Comparison of ENCODE assay signal across 17 cellular contexts in the genomic region with DNA sequence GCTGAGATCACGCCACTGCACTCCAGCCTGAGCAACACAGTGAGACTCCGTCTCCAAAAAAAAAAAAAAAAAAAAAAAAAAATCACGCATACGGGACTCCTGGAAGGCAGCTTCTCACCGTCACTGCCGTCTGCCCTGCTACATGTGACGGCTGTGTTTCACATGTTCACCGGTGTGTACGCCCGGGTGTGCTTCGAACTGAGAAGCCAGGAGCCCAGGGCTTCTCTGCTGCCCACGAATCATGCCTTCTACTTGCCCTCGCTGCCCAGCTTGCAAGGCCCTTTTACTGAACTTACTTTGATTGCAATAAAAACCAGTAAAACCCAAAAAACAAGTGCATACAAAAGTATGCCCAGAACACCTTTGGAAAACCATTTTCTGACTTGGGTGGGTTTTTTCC. TPM values are rescaled to one million over a fixed set of nuclear protein-coding genes. Genes with fewer than 3 reads are reported as not detected.
DNase-seq lines count a peak whose midpoint lies in the region; ATAC-seq and TF ChIP-seq lines count a peak whose summit lies in the region.
"Had no signal": no experiment of that assay in that cellular context is flagged by ENCODE, and none has a peak within 500 bp of the region (broad histone marks: within the 10 kb centered on the region; RNA-seq: fewer than 3 reads in every experiment).

No MANE protein-coding gene starts in this region.

- H3K4me1 ChIP-seq in KMS-11 (ENCODE audit: low read depth, poor library complexity, severe bottlenecking) (peaks cover 54% of the 10 kb centered on the region), suprapubic skin (peaks cover 31% of the 10 kb centered on the region)

- CTCF ChIA-PET in activated CD8-positive, alpha-beta memory T cell treated with anti-CD3 and anti-CD28 coated beads, Interleukin-2, amount 10 ng/mL, durations not matched to agents 7 days and 5 days (lab: Charles Lee): no interaction called here
- CTCF ChIA-PET in WTC11 (lab: Charles Lee): interaction anchor here (1.5 kb wide), 1 partner anchor 20 kb away, joined by 5 read pairs; no protein-coding TSS in a partner anchor

- no peak overlapping the region for H2AFZ ChIP-seq in KMS-11 (ENCODE audit: low read depth)

- POLR2A ChIA-PET in WTC11 (lab: Charles Lee): interaction anchor here (0.6 to 0.7 kb wide), 2 partner anchors 81 to 160 kb away, joined by 3 read pairs; no protein-coding TSS in a partner anchor

- H4K20me1 ChIP-seq in KMS-11 (ENCODE audit: insufficient read depth): no peaks in the 10 kb centered on the region

- H3K36me3 ChIP-seq in KMS-11 (ENCODE audit: insufficient read depth) (no peaks in the 10 kb centered on the region), suprapubic skin (no peaks in the 10 kb centered on the region), H7 (replicated peaks; ENCODE audit: control insufficient read depth, insufficient read depth, low read length) (no peaks in the 10 kb centered on the region)
- H3K36me3 ChIP-seq: gastroesophageal sphincter had no signal

- H3K27me3 ChIP-seq in KMS-11 (ENCODE audit: insufficient read depth, low read depth): no peaks in the 10 kb centered on the region
- peaks cover 15% of the 10 kb centered on the region for H3K27me3 ChIP-seq in suprapubic skin
- peaks cover 38% of the 10 kb centered on the region for H3K27me3 ChIP-seq in H7 (ENCODE audit: control insufficient read depth, insufficient read depth, low read length)
- H3K27me3 ChIP-seq: body of pancreas had no signal

- no peak overlapping the region for H3K4me3 Mint-ChIP-seq in activated CD8-positive, alpha-beta memory T cell treated with anti-CD3 and anti-CD28 coated beads, Interleukin-2, amount 10 ng/mL, durations not matched to agents 7 days and 5 days
- H3K4me3 Mint-ChIP-seq in WTC11: no peak overlapping the region

- DNase-seq in activated CD8-positive, alpha-beta memory T cell treated with anti-CD3 and anti-CD28 coated beads, Interleukin-2, amount 10 ng/mL, durations not matched to agents 7 days and 5 days: peak; percentile 36
- no peak for DNase-seq in activated CD8-positive, alpha-beta memory T cell treated with anti-CD3 and anti-CD28 coated beads for 24 hours
- DNase-seq in head of caudate nucleus: peak in 22 of 42 donors; percentile 2 to 41 (median 9)
- DNase-seq in suprapubic skin (ENCODE audit: low spot score in 2 of 2): peak; percentile 60
- no peak for DNase-seq in HCEC 1CT
- no peak for DNase-seq in WTC11 (ENCODE audit: low spot score)
- no peak for DNase-seq in H7
- DNase-seq: activated naive CD4-positive, alpha-beta T cell; Kasumi-1; natural killer cell; NCI-H446; OCI-M1; SK-N-SH had no signal

- H3K36me3 Mint-ChIP-seq in activated CD8-positive, alpha-beta memory T cell treated with anti-CD3 and anti-CD28 coated beads, Interleukin-2, amount 10 ng/mL, durations not matched to agents 7 days and 5 days: no peaks in the 10 kb centered on the region
- H3K36me3 Mint-ChIP-seq in WTC11: no peaks in the 10 kb centered on the region
- H3K36me3 Mint-ChIP-seq: natural killer cell had no signal

- H3K4me2 ChIP-seq in KMS-11: peak overlapping the region; percentile 90; the same call in 1 of the 2 replicates
- H3K4me2 ChIP-seq: SK-N-SH had no signal

- WGBS in suprapubic skin: 59% methylated on average over 13 of the region's 13 CpGs

- H3K4me1 Mint-ChIP-seq in activated CD8-positive, alpha-beta memory T cell treated with anti-CD3 and anti-CD28 coated beads, Interleukin-2, amount 10 ng/mL, durations not matched to agents 7 days and 5 days: peaks cover 16% of the 10 kb centered on the region
- peaks cover 8% of the 10 kb centered on the region for H3K4me1 Mint-ChIP-seq in WTC11

- intact Hi-C loops in head of caudate nucleus (cut with DNase I): no loop called here

- H3K9me3 ChIP-seq in suprapubic skin: no peaks in the 10 kb centered on the region
- H3K9me3 ChIP-seq: body of pancreas, gastroesophageal sphincter, SK-N-SH had no signal

- no peak for TF ChIP-seq EP300 in suprapubic skin (IDR thresholded peaks at IDR 0.05)

- no peak overlapping the region for H3K27ac Mint-ChIP-seq in activated CD8-positive, alpha-beta memory T cell treated with anti-CD3 and anti-CD28 coated beads, Interleukin-2, amount 10 ng/mL, durations not matched to agents 7 days and 5 days
- no peak overlapping the region for H3K27ac Mint-ChIP-seq in WTC11
- H3K27ac Mint-ChIP-seq: natural killer cell had no signal

- no peaks in the 10 kb centered on the region for H3K79me2 ChIP-seq in KMS-11 (ENCODE audit: insufficient read depth, low read depth)

- no peaks in the 10 kb centered on the region for H3K9me3 Mint-ChIP-seq in activated CD8-positive, alpha-beta memory T cell treated with anti-CD3 and anti-CD28 coated beads, Interleukin-2, amount 10 ng/mL, durations not matched to agents 7 days and 5 days (ENCODE audit: low read depth)
- H3K9me3 Mint-ChIP-seq in WTC11: no peaks in the 10 kb centered on the region
- H3K9me3 Mint-ChIP-seq: natural killer cell had no signal

- H3K27ac ChIP-seq in KMS-11 (no peak overlapping the region), suprapubic skin (no peak overlapping the region)
- H3K27ac ChIP-seq: body of pancreas had no signal

- no peak for TF ChIP-seq POLR2A in suprapubic skin (IDR thresholded peaks at IDR 0.05)

- no peak overlapping the region for H3K9ac ChIP-seq in KMS-11
- H3K9ac ChIP-seq: SK-N-SH had no signal

- peaks cover 57% of the 10 kb centered on the region for H3K27me3 Mint-ChIP-seq in activated CD8-positive, alpha-beta memory T cell treated with anti-CD3 and anti-CD28 coated beads, Interleukin-2, amount 10 ng/mL, durations not matched to agents 7 days and 5 days
- peaks cover 45% of the 10 kb centered on the region for H3K27me3 Mint-ChIP-seq in WTC11 (ENCODE audit: low read depth)

- ATAC-seq in activated CD8-positive, alpha-beta memory T cell treated with anti-CD3 and anti-CD28 coated beads, Interleukin-2, amount 10 ng/mL, durations not matched to agents 7 days and 5 days: no peak
- ATAC-seq in WTC11: no peak
- ATAC-seq: body of pancreas, gastroesophageal sphincter, natural killer cell had no signal

- no peak overlapping the region for H3K4me3 ChIP-seq in KMS-11 (IDR thresholded peaks at IDR 0.05; ENCODE audit: insufficient read depth, low read depth, low read length)
- H3K4me3 ChIP-seq in suprapubic skin: no peak overlapping the region
- H3K4me3 ChIP-seq in H7 (ENCODE audit: insufficient read depth, low read depth, low read length): no peak overlapping the region
- H3K4me3 ChIP-seq: body of pancreas, gastroesophageal sphincter had no signal

- TF ChIP-seq CTCF in KMS-11 (conservative IDR thresholded peaks at IDR 0.05; ENCODE audit: low read depth, low read length) (no peak), suprapubic skin (IDR thresholded peaks at IDR 0.05) (no peak), WTC11 (IDR thresholded peaks at IDR 0.05) (no peak)

TF ChIP-seq in WTC11, 78 proteins besides CTCF, POLR2A, EP300 and RAD21 (continues in another document):
- TF ChIP-seq ZNF671 (CRISPR knock-in tag; IDR thresholded peaks at IDR 0.05): no peak
- TF ChIP-seq GTF2I (CRISPR knock-in tag; conservative IDR thresholded peaks at IDR 0.05): no peak
- TF ChIP-seq FOXP1 (CRISPR knock-in tag; IDR thresholded peaks at IDR 0.05; ENCODE audit: borderline replicate concordance): no peak
- no peak for TF ChIP-seq ETV6 (CRISPR knock-in tag; IDR thresholded peaks at IDR 0.05)
- TF ChIP-seq GABPB1 (CRISPR knock-in tag; IDR thresholded peaks at IDR 0.05): no peak
- TF ChIP-seq, protein P1, sequence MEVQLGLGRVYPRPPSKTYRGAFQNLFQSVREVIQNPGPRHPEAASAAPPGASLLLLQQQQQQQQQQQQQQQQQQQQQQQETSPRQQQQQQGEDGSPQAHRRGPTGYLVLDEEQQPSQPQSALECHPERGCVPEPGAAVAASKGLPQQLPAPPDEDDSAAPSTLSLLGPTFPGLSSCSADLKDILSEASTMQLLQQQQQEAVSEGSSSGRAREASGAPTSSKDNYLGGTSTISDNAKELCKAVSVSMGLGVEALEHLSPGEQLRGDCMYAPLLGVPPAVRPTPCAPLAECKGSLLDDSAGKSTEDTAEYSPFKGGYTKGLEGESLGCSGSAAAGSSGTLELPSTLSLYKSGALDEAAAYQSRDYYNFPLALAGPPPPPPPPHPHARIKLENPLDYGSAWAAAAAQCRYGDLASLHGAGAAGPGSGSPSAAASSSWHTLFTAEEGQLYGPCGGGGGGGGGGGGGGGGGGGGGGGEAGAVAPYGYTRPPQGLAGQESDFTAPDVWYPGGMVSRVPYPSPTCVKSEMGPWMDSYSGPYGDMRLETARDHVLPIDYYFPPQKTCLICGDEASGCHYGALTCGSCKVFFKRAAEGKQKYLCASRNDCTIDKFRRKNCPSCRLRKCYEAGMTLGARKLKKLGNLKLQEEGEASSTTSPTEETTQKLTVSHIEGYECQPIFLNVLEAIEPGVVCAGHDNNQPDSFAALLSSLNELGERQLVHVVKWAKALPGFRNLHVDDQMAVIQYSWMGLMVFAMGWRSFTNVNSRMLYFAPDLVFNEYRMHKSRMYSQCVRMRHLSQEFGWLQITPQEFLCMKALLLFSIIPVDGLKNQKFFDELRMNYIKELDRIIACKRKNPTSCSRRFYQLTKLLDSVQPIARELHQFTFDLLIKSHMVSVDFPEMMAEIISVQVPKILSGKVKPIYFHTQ (CRISPR knock-in tag; IDR thresholded peaks at IDR 0.05): no peak
- no peak for TF ChIP-seq PREB (CRISPR knock-in tag; IDR thresholded peaks at IDR 0.05; ENCODE audit: borderline replicate concordance)
- no peak for TF ChIP-seq HMGA2 (CRISPR knock-in tag; IDR thresholded peaks at IDR 0.05)
- TF ChIP-seq IRF1 (CRISPR knock-in tag; IDR thresholded peaks at IDR 0.05): no peak

RNA-seq across cellular contexts. Expression of gene NKD2, which starts 5.8 kb away (rescaled TPM):
- 1 to 10 TPM; 4.2 to 6.5 TPM for total RNA-seq in activated CD8-positive, alpha-beta memory T cell treated with anti-CD3 and anti-CD28 coated beads, Interleukin-2, amount 10 ng/mL, durations not matched to agents 7 days and 5 days
- total RNA-seq in suprapubic skin (10 to 100 TPM in 2 of 4 donors, 1 to 10 TPM in 2; 7.9 to 13.0 (median 10.6) TPM), WTC11 (2021) (12.8 to 16.6 TPM (median 15.9 TPM) in 3 replicates)
- total RNA-seq in H7 (2014; rRNA removed; shearing (Covaris generic)): 4.9 and 5.7 TPM in 2 replicates
- total RNA-seq: epithelial cell of proximal tubule, natural killer cell had no signal

Comparison
In these comparisons a context has a peak if more than half of its experiments do, and no peak if none do; other contexts are left out.
1. DNase-seq: peak in activated CD8-positive, alpha-beta memory T cell treated with anti-CD3 and anti-CD28 coated beads, Interleukin-2, amount 10 ng/mL, durations not matched to agents 7 days and 5 days (single experiment), head of caudate nucleus (22 of 42) and suprapubic skin (2 of 2); none in activated CD8-positive, alpha-beta memory T cell treated with anti-CD3 and anti-CD28 coated beads for 24 hours (single experiment), HCEC 1CT (single experiment), WTC11 (single experiment) and H7 (single experiment).